Comparison of ENCODE assay signal across 9 cellular contexts in genomic region chr3:98812851-98813374, GRCh38. TPM values are rescaled to one million over a fixed set of nuclear protein-coding genes. Genes with fewer than 3 reads are reported as not detected.
DNase-seq lines count a peak whose midpoint lies in the region; ATAC-seq, FAIRE-seq and TF ChIP-seq lines count a peak whose summit lies in the region.
"Had no signal": no experiment of that assay in that cellular context is flagged by ENCODE, and none has a peak within 500 bp of the region (broad histone marks: within the 10 kb centered on the region; RNA-seq: fewer than 3 reads in every experiment).

No MANE protein-coding gene starts in this region.

- no peak overlapping the region for H3K4me3 ChIP-seq in spleen
- H3K4me3 ChIP-seq in ovary, result no peak overlapping the region

- in situ Hi-C loops in KBM-7 (cut with MboI; ENCODE audit: low pct_unique_long_range_greater_than_20kb, low sequenced_read_pairs), result loop anchor here (5.0 to 25.0 kb wide), 4 partner anchors 174 to 476 kb away; no protein-coding TSS in a partner anchor

- peak; percentile 98 for FAIRE-seq in frontal cortex (lab: Jason Lieb, UNC)

- peaks cover 0 to 8% (median 0%) of the 10 kb centered on the region in 6 donors for H3K36me3 ChIP-seq in spleen
- no peaks in the 10 kb centered on the region for H3K36me3 ChIP-seq in ovary

- no peaks in the 10 kb centered on the region for H3K4me1 ChIP-seq in spleen
- no peaks in the 10 kb centered on the region for H3K4me1 ChIP-seq in ovary (ENCODE audit: insufficient read depth)

- no peak for TF ChIP-seq EP300 in ovary (IDR thresholded peaks at IDR 0.05)

- H3K27ac ChIP-seq in spleen (no peak overlapping the region), ovary (no peak overlapping the region)

- TF ChIP-seq POLR2A in spleen (IDR thresholded peaks at IDR 0.05), result no peak
- TF ChIP-seq POLR2A in ovary (IDR thresholded peaks at IDR 0.05), result no peak

- ATAC-seq in GM18861 (IDR thresholded peaks at IDR 0.05; ENCODE audit: unreplicated experiment) (peak; percentile 60), GM19397 (IDR thresholded peaks at IDR 0.05; ENCODE audit: unreplicated experiment) (no peak)

- peak in 10 of 11 experiments; percentile 10 to 73 (median 58) for TF ChIP-seq CTCF in spleen (IDR thresholded peaks at IDR 0.05 in 8 of 11, conservative IDR thresholded peaks at IDR 0.05 in 3 of 11)
- peak in 1 of 3 donors; percentile 14 for TF ChIP-seq CTCF in ovary (IDR thresholded peaks at IDR 0.05)

- DNase-seq in AG20443 (ENCODE audit: low spot score), result peak; percentile 50
- DNase-seq in KBM-7, result peak; percentile 69
- peak; percentile 41 for DNase-seq in SK-N-DZ (ENCODE audit: low spot score)
- DNase-seq in frontal cortex (ENCODE audit: low spot score in 2 of 2), result peak; percentile 7 to 21
- no peak for DNase-seq in spleen
- no peak for DNase-seq in ovary
- DNase-seq: activated naive CD8-positive, alpha-beta T cell treated with anti-CD3 and anti-CD28 coated beads, Interleukin-2, amount 10 ng/mL, durations not matched to agents 7 days and 5 days had no signal

- intact Hi-C loops in spleen (cut with DNase I; ENCODE audit: low total_unique reads) (loop anchor here (2.0 kb wide), 1 partner anchor 216 kb away; no protein-coding TSS in a partner anchor), ovary (cut with DNase I) (loop anchor here in 1 of 4 donors (5.0 kb wide), 1 partner anchor 216 kb away; no protein-coding TSS in a partner anchor)

- H3K9me3 ChIP-seq in spleen, result no peaks in the 10 kb centered on the region
- H3K9me3 ChIP-seq in ovary, result no peaks in the 10 kb centered on the region

- no peaks in the 10 kb centered on the region for H3K27me3 ChIP-seq in spleen (replicated peaks in 1 of 7)
- H3K27me3 ChIP-seq in ovary, result no peaks in the 10 kb centered on the region

- 55 to 72% (median 66%) methylated on average over 5 of the region's 5 CpGs for WGBS in spleen, 5 donors
- 69 to 72% (median 71%) methylated on average over 5 of the region's 5 CpGs for WGBS in ovary, 3 donors

RNA-seq across cellular contexts. Expression of gene ST3GAL6, which starts 49.8 kb away (rescaled TPM):
- 39.2 and 43.0 TPM in 2 replicates for polyA plus RNA-seq in SK-N-DZ (2014; cell fraction: cytosol; rRNA removed)
- polyA plus RNA-seq in SK-N-DZ (2014; cell fraction: nucleus; rRNA removed), result 52.6 and 56.4 TPM in 2 replicates
- total RNA-seq in frontal cortex (18.3 TPM), spleen (10 to 100 TPM in 3 of 7 donors, 1 to 10 TPM in 4; 6.9 to 16.8 (median 9.9) TPM), ovary (10 to 100 TPM in 2 of 7 donors, 1 to 10 TPM in 5; 1.9 to 16.7 (median 3.7) TPM)
- polyA plus RNA-seq in spleen (1 to 10 TPM; 2.5 to 7.2 (median 5.4) TPM), ovary (1 to 10 TPM; 2.0 to 4.4 TPM)

Comparison
In these comparisons a context has a peak if more than half of its experiments do, and no peak if none do; other contexts are left out.
1. DNase-seq: peak in AG20443 (single experiment), KBM-7 (single experiment), SK-N-DZ (single experiment) and frontal cortex (2 of 2); none in spleen (single experiment) and ovary (0 of 5).